8 cellular contexts compared by ENCODE assay signal in the genomic region with DNA sequence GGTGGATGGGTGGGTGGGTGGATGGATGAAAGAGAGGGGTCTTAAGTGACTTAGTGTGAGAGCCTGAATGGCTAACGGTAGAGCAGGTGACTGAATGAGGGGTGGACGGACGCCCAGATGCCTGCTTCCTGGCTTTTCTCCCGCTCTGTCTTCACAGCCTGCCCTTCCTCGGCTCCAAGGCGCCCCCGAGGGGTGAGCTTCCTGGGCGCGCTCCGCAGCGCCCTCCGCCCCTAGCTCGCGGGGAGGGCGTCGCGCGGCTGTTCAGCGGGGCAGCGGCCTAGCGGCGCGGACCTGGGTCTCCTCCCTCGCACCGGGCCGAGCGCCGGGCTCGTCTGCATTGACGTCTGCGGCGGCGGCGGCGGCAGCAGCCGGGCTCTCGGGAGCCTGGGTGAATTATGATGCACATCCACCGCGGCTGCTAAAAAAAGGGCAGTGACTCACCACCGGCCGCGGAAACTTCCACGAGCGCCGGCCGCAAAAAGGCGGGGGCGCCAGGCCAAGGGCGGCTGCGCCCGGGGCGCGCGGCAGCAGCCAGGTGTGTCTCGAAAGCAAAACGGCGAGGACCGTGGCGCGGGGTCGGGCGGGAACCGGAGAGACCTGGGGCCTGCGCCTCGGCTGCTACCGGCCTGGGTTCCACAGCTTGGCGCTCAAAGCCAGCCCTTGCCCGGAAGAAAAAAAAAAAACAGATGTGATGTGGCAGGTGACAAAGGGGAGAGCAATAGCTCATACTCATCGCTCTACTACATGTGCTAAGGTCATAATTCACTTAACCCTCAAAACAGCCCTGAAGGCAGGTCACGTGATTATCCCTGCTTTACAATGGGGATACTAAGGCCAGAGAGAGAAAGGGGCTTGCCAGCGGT.
DNase-seq lines count a peak whose midpoint lies in the region; ATAC-seq and TF ChIP-seq lines count a peak whose summit lies in the region.

No MANE protein-coding gene starts in this region.

- no peaks in the 10 kb centered on the region for H3K4me1 ChIP-seq in BE2C
- peaks cover 10% of the 10 kb centered on the region for H3K4me1 ChIP-seq in OCI-LY3 (ENCODE audit: low read length)

- no peaks in the 10 kb centered on the region for H3K79me2 ChIP-seq in OCI-LY3 (ENCODE audit: low read length)

- no peaks in the 10 kb centered on the region for H3K36me3 ChIP-seq in BE2C
- no peaks in the 10 kb centered on the region for H3K36me3 ChIP-seq in OCI-LY3 (replicated peaks; ENCODE audit: low read depth, low read length)

- peak overlapping the region; percentile 79 for H3K4me3 Mint-ChIP-seq in nephron progenitor cell

- H3K4me2 ChIP-seq in OCI-LY3 (ENCODE audit: low read length) = peak overlapping the region; percentile 69

- H3K27me3 ChIP-seq in BE2C (peaks cover 31% of the 10 kb centered on the region), OCI-LY3 (ENCODE audit: low read depth, low read length) (no peaks in the 10 kb centered on the region)

- no peaks in the 10 kb centered on the region for H3K9me3 Mint-ChIP-seq in nephron progenitor cell

- DNase-seq in BE2C (peak; percentile 55), fibroblast of the aortic adventitia (ENCODE audit: low read depth) (peak; percentile 84), nephron progenitor cell (peak; percentile 76)
- peak; percentile 52 for DNase-seq in activated effector memory CD4-positive, alpha-beta T cell treated with Interleukin-2 at 50 U/mL for 16 hours
- peak; percentile 85 for DNase-seq in stimulated activated naive CD8-positive, alpha-beta T cell treated with anti-CD3 and anti-CD28 coated beads, Interleukin-15, Interleukin-2, amounts not matched to agents 100 U/mL and 50 U/mL, for 24 hours

- no peak overlapping the region for H3K27ac Mint-ChIP-seq in nephron progenitor cell

- H2AFZ ChIP-seq in OCI-LY3 (ENCODE audit: low read depth, low read length) = peak overlapping the region; percentile 72

- ATAC-seq in GM19023 (IDR thresholded peaks at IDR 0.05; ENCODE audit: unreplicated experiment) (peak; percentile 84), HG03175 (IDR thresholded peaks at IDR 0.05; ENCODE audit: unreplicated experiment) (peak; percentile 94)
- peak; percentile 93 for ATAC-seq in stimulated activated naive CD8-positive, alpha-beta T cell treated with anti-CD3 and anti-CD28 coated beads, Interleukin-15, Interleukin-2, amounts not matched to agents 100 U/mL and 50 U/mL, for 24 hours

- H3K27me3 Mint-ChIP-seq in nephron progenitor cell (ENCODE audit: low read depth, poor library complexity) = peaks cover 43% of the 10 kb centered on the region

- H3K36me3 Mint-ChIP-seq in nephron progenitor cell (ENCODE audit: low read depth) = no peaks in the 10 kb centered on the region

- peaks cover 5% of the 10 kb centered on the region for H3K4me1 Mint-ChIP-seq in nephron progenitor cell

- TF ChIP-seq CTCF in BE2C (IDR thresholded peaks at IDR 0.05; ENCODE audit: low read depth, low read length) = peak; percentile 14; the same call in 1 of the 2 replicates
- peak; percentile 58 for TF ChIP-seq CTCF in OCI-LY3 (IDR thresholded peaks at IDR 0.05; ENCODE audit: low read depth, low read length)
- TF ChIP-seq CTCF in fibroblast of the aortic adventitia (IDR thresholded peaks at IDR 0.05; ENCODE audit: insufficient read depth, low read length) = no peak
- TF ChIP-seq CTCF in nephron progenitor cell (IDR thresholded peaks at IDR 0.05) = peak; percentile 17

- no peaks in the 10 kb centered on the region for H4K20me1 ChIP-seq in OCI-LY3 (ENCODE audit: insufficient read depth, low read length)

- peak overlapping the region; percentile 73 for H3K9ac ChIP-seq in OCI-LY3 (ENCODE audit: low read length)

- no peaks in the 10 kb centered on the region for H3K9me3 ChIP-seq in BE2C
- no peaks in the 10 kb centered on the region for H3K9me3 ChIP-seq in OCI-LY3 (ENCODE audit: insufficient read depth, low read length)

- peak overlapping the region; percentile 42 for H3K4me3 ChIP-seq in BE2C (ENCODE audit: low read depth, low read length)
- H3K4me3 ChIP-seq in OCI-LY3 (ENCODE audit: low read length) = peak overlapping the region; percentile 78
- peak overlapping the region; percentile 59 for H3K4me3 ChIP-seq in fibroblast of the aortic adventitia (ENCODE audit: low read depth, low read length)

- H3K27ac ChIP-seq in OCI-LY3 (ENCODE audit: low read length) = peak overlapping the region; percentile 36

Comparison
In these comparisons a context has a peak if more than half of its experiments do, and no peak if none do; other contexts are left out.
1. Peak in every context shown above with its lines: DNase-seq, ATAC-seq, H3K4me3 ChIP-seq and H3K27ac ChIP-seq.